Comparison of ENCODE assay signal across 1 cellular context in the genomic region with DNA sequence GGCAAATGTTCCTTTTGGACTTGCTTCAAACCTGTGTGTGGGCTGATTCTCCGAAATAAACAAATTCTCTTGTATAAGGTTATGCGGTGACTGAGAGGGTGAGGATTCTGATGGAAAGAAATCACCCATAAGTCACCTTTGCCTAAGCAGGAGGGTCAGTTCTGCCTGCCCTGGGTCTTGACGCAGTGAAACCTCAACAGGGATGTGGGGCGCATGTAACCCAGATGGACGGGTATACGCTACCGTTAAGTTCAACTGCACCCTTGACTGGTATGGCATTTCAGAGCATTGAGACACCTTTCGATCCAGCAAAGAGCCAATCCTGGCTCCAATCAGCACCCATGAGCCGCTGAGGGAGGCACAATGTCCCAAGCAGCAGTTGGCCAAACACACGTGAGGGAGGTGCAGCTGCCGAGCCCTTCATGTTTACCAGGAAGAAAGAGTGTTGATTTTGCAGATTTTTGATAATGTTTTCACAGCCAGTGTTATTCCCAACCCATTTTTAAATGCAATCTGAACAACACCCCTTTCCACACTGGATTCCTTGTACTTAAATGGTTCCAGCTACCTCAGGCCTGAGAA.
TF ChIP-seq lines count a peak whose summit lies in the region.

No MANE protein-coding gene starts in this region.

TF ChIP-seq in H1, 55 proteins besides CTCF, POLR2A, EP300 and RAD21:
- TF ChIP-seq, protein P1, sequence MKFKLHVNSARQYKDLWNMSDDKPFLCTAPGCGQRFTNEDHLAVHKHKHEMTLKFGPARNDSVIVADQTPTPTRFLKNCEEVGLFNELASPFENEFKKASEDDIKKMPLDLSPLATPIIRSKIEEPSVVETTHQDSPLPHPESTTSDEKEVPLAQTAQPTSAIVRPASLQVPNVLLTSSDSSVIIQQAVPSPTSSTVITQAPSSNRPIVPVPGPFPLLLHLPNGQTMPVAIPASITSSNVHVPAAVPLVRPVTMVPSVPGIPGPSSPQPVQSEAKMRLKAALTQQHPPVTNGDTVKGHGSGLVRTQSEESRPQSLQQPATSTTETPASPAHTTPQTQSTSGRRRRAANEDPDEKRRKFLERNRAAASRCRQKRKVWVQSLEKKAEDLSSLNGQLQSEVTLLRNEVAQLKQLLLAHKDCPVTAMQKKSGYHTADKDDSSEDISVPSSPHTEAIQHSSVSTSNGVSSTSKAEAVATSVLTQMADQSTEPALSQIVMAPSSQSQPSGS (IDR thresholded peaks at IDR 0.05; ENCODE audit: low read length) = no peak
- TF ChIP-seq SUZ12 (IDR thresholded peaks at IDR 0.05; ENCODE audit: low read length) = no peak
- TF ChIP-seq SIRT6 (IDR thresholded peaks at IDR 0.05; ENCODE audit: low read length) = no peak
- TF ChIP-seq ZNF274 (IDR thresholded peaks at IDR 0.05; ENCODE audit: borderline replicate concordance, extremely low read depth, low read length) = no peak
- TF ChIP-seq FOSL1 (IDR thresholded peaks at IDR 0.05; ENCODE audit: insufficient read depth, low read depth, low read length) = no peak
